Comparison of ENCODE assay signal across 37 cellular contexts in the genomic region with DNA sequence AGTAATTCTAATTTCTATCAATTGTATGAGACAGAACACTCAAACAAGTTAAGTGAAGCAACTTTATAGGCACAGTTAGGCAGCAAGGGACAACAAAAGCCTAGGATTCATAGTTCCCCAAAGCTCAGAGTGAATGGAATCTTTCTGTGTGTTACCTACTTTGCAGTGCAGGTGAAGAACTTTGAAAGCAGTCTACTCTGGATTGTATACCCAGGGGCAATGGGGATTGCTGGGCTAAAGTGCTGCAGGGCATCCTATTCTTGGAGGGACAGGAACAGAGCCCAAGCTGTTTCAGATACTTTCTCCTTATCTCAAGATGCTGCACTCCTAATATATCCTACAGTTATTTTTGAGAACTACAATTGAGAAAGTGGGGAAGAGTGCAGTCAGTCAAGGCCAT.
DNase-seq lines count a peak whose midpoint lies in the region; ATAC-seq, FAIRE-seq and TF ChIP-seq lines count a peak whose summit lies in the region.
"Had no signal": no experiment of that assay in that cellular context is flagged by ENCODE, and none has a peak within 500 bp of the region (broad histone marks: within the 10 kb centered on the region; RNA-seq: fewer than 3 reads in every experiment).

No MANE protein-coding gene starts in this region.

- in situ Hi-C loops in GM12878 (cut with MboI), result no loop called here
- in situ Hi-C loops in K562 (cut with MboI), result no loop called here

- H3K27ac ChIP-seq in HEK293 (ENCODE audit: extremely low read depth, low read depth, low read length) (no peak overlapping the region), GM12878 (ENCODE audit: control insufficient read depth, insufficient read depth) (no peak overlapping the region), K562 (ENCODE audit: extremely low read depth, low read depth, low read length) (no peak overlapping the region), esophagus squamous epithelium (no peak overlapping the region)
- H3K27ac ChIP-seq: 22Rv1; A549; BLaER1; BLaER1 treated with 17β-estradiol and CSF1 and Interleukin-3, amounts not matched to agents 10 nM and 100 nM; C4-2B had no signal

- CTCF ChIA-PET in HEK293 (lab: Yijun Ruan, JAX) (no interaction called here), GM12878 (lab: Yijun Ruan, JAX) (no interaction called here), K562 (lab: Yijun Ruan, JAX; ENCODE audit: low intra/inter-chr PET ratio) (no interaction called here)

- H3K4me1 Mint-ChIP-seq in stimulated activated naive B cell treated with anti-CD40 and anti-IgM and Interleukin-4, amounts not matched to agents 10 μg/mL and 1 μg/mL and 100 μg/mL, for 72 hours, result no peaks in the 10 kb centered on the region
- H3K4me1 Mint-ChIP-seq: B cell, CD14-positive monocyte had no signal

- no peaks in the 10 kb centered on the region for H3K36me3 Mint-ChIP-seq in stimulated activated naive B cell treated with anti-CD40 and anti-IgM and Interleukin-4, amounts not matched to agents 10 μg/mL and 1 μg/mL and 100 μg/mL, for 72 hours
- H3K36me3 Mint-ChIP-seq: CD14-positive monocyte had no signal

- no peaks in the 10 kb centered on the region for H3K36me3 ChIP-seq in HEK293 (ENCODE audit: control insufficient read depth in 2 of 2, insufficient read depth in 1 of 2, low read length in 2 of 2)
- no peaks in the 10 kb centered on the region for H3K36me3 ChIP-seq in GM12878 (ENCODE audit: control insufficient read depth in 2 of 2, insufficient read depth in 2 of 2, low read length in 1 of 2)
- H3K36me3 ChIP-seq in K562 (ENCODE audit: control insufficient read depth, insufficient read depth, low read length), result 0 out of 3 replicates have a peak, but pooled peaks cover 2% of the 10 kb centered on the region
- H3K36me3 ChIP-seq in esophagus squamous epithelium, result no peaks in the 10 kb centered on the region
- H3K36me3 ChIP-seq: BE2C; BLaER1; BLaER1 treated with 17β-estradiol and CSF1 and Interleukin-3, amounts not matched to agents 10 nM and 100 nM had no signal

- H3K4me3 ChIP-seq in HEK293 (ENCODE audit: low read depth, low read length) (no peak overlapping the region), GM12878 (no peak overlapping the region), K562 (no peak overlapping the region), esophagus squamous epithelium (no peak overlapping the region)
- H3K4me3 ChIP-seq: A549; BLaER1; BLaER1 treated with 17β-estradiol and CSF1 and Interleukin-3, amounts not matched to agents 10 nM and 100 nM had no signal

- no peak for TF ChIP-seq CTCF in HEK293 (tag by site-specific recombination; IDR thresholded peaks at IDR 0.05)
- TF ChIP-seq CTCF in GM12878 (IDR thresholded peaks at IDR 0.05 in 2 of 3, conservative IDR thresholded peaks at IDR 0.05 in 1 of 3; ENCODE audit: control insufficient read depth in 2 of 3, extremely low read depth in 1 of 3, insufficient read depth in 1 of 3, low read depth in 3 of 3, low read length in 3 of 3), result no peak
- TF ChIP-seq CTCF in K562 (IDR thresholded peaks at IDR 0.05 in 2 of 3, conservative IDR thresholded peaks at IDR 0.05 in 1 of 3; ENCODE audit: insufficient read depth in 2 of 3, low read depth in 1 of 3, low read length in 3 of 3), result no peak
- TF ChIP-seq CTCF in esophagus squamous epithelium (IDR thresholded peaks at IDR 0.05), result no peak

- RAD21 ChIA-PET in GM12878 (lab: Charles Lee; ENCODE audit: unreplicated experiment), result no interaction called here

- DNase-seq in GM12892 (ENCODE audit: insufficient read length) (no peak), GM12878 (ENCODE audit: low read depth, low spot score) (no peak), K562 (ENCODE audit: extremely low read depth in 1 of 4, low spot score in 3 of 4) (no peak), NOMO-1 (lab: John Stamatoyannopoulos, UW; ENCODE audit: unreplicated experiment in 2 of 2) (no peak), esophagus squamous epithelium (lab: John Stamatoyannopoulos, UW) (no peak), SW 1271 (lab: John Stamatoyannopoulos, UW) (no peak)
- no peak for DNase-seq in stimulated activated naive B cell treated with anti-CD40 and anti-IgM and Interleukin-4, amounts not matched to agents 10 μg/mL and 1 μg/mL and 100 μg/mL, for 72 hours
- DNase-seq: 8988T; ACHN; AML-193; BE2C; C1 segment of cervical spinal cord; Caco-2; Calu3; CD4-positive, alpha-beta memory T cell; CD4-positive, alpha-beta T cell; CD4-positive, CD25-positive, alpha-beta regulatory T cell; CD8-positive, alpha-beta memory T cell; CD8-positive, alpha-beta T cell; COR-L47; DMS 273 treated with DMSO at 0.1 percent for 48 hours; DMS153; DMS53; DMS79; DMS79 treated with DMSO at 0.1 percent for 48 hours; DND-41; EL had no signal

- SMC1A ChIA-PET in GM12878 (lab: Charles Lee; ENCODE audit: uncharacterized antibody, unreplicated experiment), result interaction anchor here (0.6 to 1.2 kb wide), 2 partner anchors 15 to 206 kb away, joined by 3 to 4 read pairs; no protein-coding TSS in a partner anchor

- TF ChIP-seq RAD21 in GM12878 (IDR thresholded peaks at IDR 0.05; ENCODE audit: insufficient read depth, low read depth, low read length), result no peak
- TF ChIP-seq RAD21 in K562 (CRISPR knock-in tag; conservative IDR thresholded peaks at IDR 0.05 in 1 of 2, IDR thresholded peaks at IDR 0.05 in 1 of 2), result no peak

- H3K79me2 ChIP-seq in GM12878 (ENCODE audit: control insufficient read depth, insufficient read depth, low read length) (no peaks in the 10 kb centered on the region), K562 (ENCODE audit: control insufficient read depth, insufficient read depth, low read length) (peaks cover 53% of the 10 kb centered on the region; the same call in 2 of the 3 replicates)

- POLR2A ChIA-PET in HEK293 (lab: Yijun Ruan, JAX) (no interaction called here), GM12878 (lab: Charles Lee) (no interaction called here), K562 (lab: Yijun Ruan, JAX) (no interaction called here)

- no peaks in the 10 kb centered on the region for H4K20me1 ChIP-seq in GM12878 (ENCODE audit: control insufficient read depth, insufficient read depth)
- no peaks in the 10 kb centered on the region for H4K20me1 ChIP-seq in K562 (replicated peaks; ENCODE audit: control insufficient read depth, insufficient read depth, low read length)
- H4K20me1 ChIP-seq: BLaER1; BLaER1 treated with 17β-estradiol and CSF1 and Interleukin-3, amounts not matched to agents 10 nM and 100 nM had no signal

- no peaks in the 10 kb centered on the region for H3K9me1 ChIP-seq in K562 (ENCODE audit: control insufficient read depth, insufficient read depth, low read length)

- H3K9ac ChIP-seq in GM12878 (ENCODE audit: control insufficient read depth, insufficient read depth, low read length) (no peak overlapping the region), K562 (ENCODE audit: insufficient read depth in 1 of 2, low read depth in 2 of 2, low read length in 2 of 2) (no peak overlapping the region)
- H3K9ac ChIP-seq: BLaER1; BLaER1 treated with 17β-estradiol and CSF1 and Interleukin-3, amounts not matched to agents 10 nM and 100 nM had no signal

- intact Hi-C loops in GM12878 (cut with micrococcal nuclease; ENCODE audit: unreplicated experiment), result no loop called here
- intact Hi-C loops in K562 (cut with micrococcal nuclease), result no loop called here
- intact Hi-C loops in esophagus squamous epithelium (cut with DNase I), result no loop called here

- H3K27ac Mint-ChIP-seq in stimulated activated naive B cell treated with anti-CD40 and anti-IgM and Interleukin-4, amounts not matched to agents 10 μg/mL and 1 μg/mL and 100 μg/mL, for 72 hours, result no peak overlapping the region
- H3K27ac Mint-ChIP-seq: B cell; CD14-positive monocyte; CD4-positive, alpha-beta memory T cell; CD4-positive, alpha-beta T cell; CD8-positive, alpha-beta memory T cell; CD8-positive, alpha-beta T cell had no signal

- H3K27me3 Mint-ChIP-seq in stimulated activated naive B cell treated with anti-CD40 and anti-IgM and Interleukin-4, amounts not matched to agents 10 μg/mL and 1 μg/mL and 100 μg/mL, for 72 hours, result no peaks in the 10 kb centered on the region
- H3K27me3 Mint-ChIP-seq: CD4-positive, alpha-beta memory T cell; CD4-positive, alpha-beta T cell; CD8-positive, alpha-beta memory T cell had no signal

- H2AFZ ChIP-seq in GM12878 (ENCODE audit: control insufficient read depth, low read depth, low read length) (no peak overlapping the region), K562 (ENCODE audit: low read depth, low read length) (no peak overlapping the region)

- no peak for ATAC-seq in GM12878
- ATAC-seq in K562, result no peak
- no peak for ATAC-seq in stimulated activated naive B cell treated with anti-CD40 and anti-IgM and Interleukin-4, amounts not matched to agents 10 μg/mL and 1 μg/mL and 100 μg/mL, for 72 hours (replicated peaks)
- ATAC-seq: A549; CD8-positive, alpha-beta T cell had no signal

- TF ChIP-seq POLR2A in GM12892 (IDR thresholded peaks at IDR 0.05; ENCODE audit: low read depth, low read length) (no peak), GM12878 (IDR thresholded peaks at IDR 0.05; ENCODE audit: low read depth, low read length) (no peak), K562 (conservative IDR thresholded peaks at IDR 0.05) (no peak), esophagus squamous epithelium (IDR thresholded peaks at IDR 0.05) (no peak)

- H3K4me1 ChIP-seq in HEK293 (ENCODE audit: control insufficient read depth, insufficient read depth, low read length), result no peaks in the 10 kb centered on the region
- peaks cover 15% of the 10 kb centered on the region for H3K4me1 ChIP-seq in GM12878 (ENCODE audit: control insufficient read depth, insufficient read depth, low read length)
- peaks cover 0 to 2% of the 10 kb centered on the region in 2 experiments; a peak in 1 of 5 replicates for H3K4me1 ChIP-seq in K562 (replicated peaks in 1 of 2; ENCODE audit: control insufficient read depth in 2 of 2, insufficient read depth in 2 of 2, low read length in 2 of 2)
- no peaks in the 10 kb centered on the region for H3K4me1 ChIP-seq in esophagus squamous epithelium
- H3K4me1 ChIP-seq: A549, BE2C, Caco-2 had no signal

- H3K4me3 Mint-ChIP-seq in stimulated activated naive B cell treated with anti-CD40 and anti-IgM and Interleukin-4, amounts not matched to agents 10 μg/mL and 1 μg/mL and 100 μg/mL, for 72 hours, result no peak overlapping the region
- H3K4me3 Mint-ChIP-seq: B cell; CD14-positive monocyte; CD4-positive, alpha-beta memory T cell; CD4-positive, alpha-beta T cell; CD4-positive, CD25-positive, alpha-beta regulatory T cell; CD8-positive, alpha-beta memory T cell; CD8-positive, alpha-beta T cell had no signal

- BruUV-seq in GM12878 (replicated peaks; lab: Mats Ljungman, UMichigan) (no TSS peak), K562 (replicated peaks; lab: Mats Ljungman, UMichigan) (no TSS peak)

- H3K27me3 ChIP-seq in GM12878 (replicated peaks in 1 of 2; ENCODE audit: control insufficient read depth in 2 of 2, insufficient read depth in 2 of 2, low read length in 1 of 2) (no peaks in the 10 kb centered on the region), K562 (ENCODE audit: control insufficient read depth in 2 of 2, insufficient read depth in 2 of 2, low read length in 2 of 2) (no peaks in the 10 kb centered on the region), esophagus squamous epithelium (no peaks in the 10 kb centered on the region)
- H3K27me3 ChIP-seq: BE2C; BLaER1; BLaER1 treated with 17β-estradiol and CSF1 and Interleukin-3, amounts not matched to agents 10 nM and 100 nM had no signal

- H3K4me2 ChIP-seq in GM12878 (ENCODE audit: control insufficient read depth, insufficient read depth) (no peak overlapping the region), K562 (ENCODE audit: insufficient read depth, low read length) (no peak overlapping the region)
- H3K4me2 ChIP-seq: A549; BLaER1; BLaER1 treated with 17β-estradiol and CSF1 and Interleukin-3, amounts not matched to agents 10 nM and 100 nM had no signal

- peak; percentile 76 for FAIRE-seq in GM12892 (lab: Jason Lieb, UNC)
- FAIRE-seq in GM12878 (lab: Jason Lieb, UNC), result no peak
- FAIRE-seq in K562 (lab: Jason Lieb, UNC), result no peak
- FAIRE-seq: A204.1, A549, D721Med had no signal

- peaks cover 9 to 13% of the 10 kb centered on the region in 2 donors for H3K9me3 Mint-ChIP-seq in stimulated activated naive B cell treated with anti-CD40 and anti-IgM and Interleukin-4, amounts not matched to agents 10 μg/mL and 1 μg/mL and 100 μg/mL, for 72 hours

- H3K9me3 ChIP-seq in HEK293 (ENCODE audit: control insufficient read depth, insufficient read depth, low read depth, low read length) (no peaks in the 10 kb centered on the region), GM12878 (replicated peaks; ENCODE audit: control insufficient read depth, insufficient read depth, low read length) (peaks cover 11% of the 10 kb centered on the region; the same call in 2 of the 3 replicates), K562 (replicated peaks; ENCODE audit: control insufficient read depth, insufficient read depth, low read depth, low read length) (peaks cover 4% of the 10 kb centered on the region), esophagus squamous epithelium (peaks cover 0 to 8% (median 0%) of the 10 kb centered on the region in 3 donors)
- H3K9me3 ChIP-seq: A549, BE2C, BLaER1, Caco-2 had no signal

- TF ChIP-seq EP300 in GM12878 (IDR thresholded peaks at IDR 0.05; ENCODE audit: borderline replicate concordance in 1 of 2, control insufficient read depth in 1 of 2, low read depth in 2 of 2, low read length in 2 of 2) (no peak), K562 (IDR thresholded peaks at IDR 0.05; ENCODE audit: low read length) (no peak)
